ENCODE assay signal across 2 cellular contexts in the genomic region with DNA sequence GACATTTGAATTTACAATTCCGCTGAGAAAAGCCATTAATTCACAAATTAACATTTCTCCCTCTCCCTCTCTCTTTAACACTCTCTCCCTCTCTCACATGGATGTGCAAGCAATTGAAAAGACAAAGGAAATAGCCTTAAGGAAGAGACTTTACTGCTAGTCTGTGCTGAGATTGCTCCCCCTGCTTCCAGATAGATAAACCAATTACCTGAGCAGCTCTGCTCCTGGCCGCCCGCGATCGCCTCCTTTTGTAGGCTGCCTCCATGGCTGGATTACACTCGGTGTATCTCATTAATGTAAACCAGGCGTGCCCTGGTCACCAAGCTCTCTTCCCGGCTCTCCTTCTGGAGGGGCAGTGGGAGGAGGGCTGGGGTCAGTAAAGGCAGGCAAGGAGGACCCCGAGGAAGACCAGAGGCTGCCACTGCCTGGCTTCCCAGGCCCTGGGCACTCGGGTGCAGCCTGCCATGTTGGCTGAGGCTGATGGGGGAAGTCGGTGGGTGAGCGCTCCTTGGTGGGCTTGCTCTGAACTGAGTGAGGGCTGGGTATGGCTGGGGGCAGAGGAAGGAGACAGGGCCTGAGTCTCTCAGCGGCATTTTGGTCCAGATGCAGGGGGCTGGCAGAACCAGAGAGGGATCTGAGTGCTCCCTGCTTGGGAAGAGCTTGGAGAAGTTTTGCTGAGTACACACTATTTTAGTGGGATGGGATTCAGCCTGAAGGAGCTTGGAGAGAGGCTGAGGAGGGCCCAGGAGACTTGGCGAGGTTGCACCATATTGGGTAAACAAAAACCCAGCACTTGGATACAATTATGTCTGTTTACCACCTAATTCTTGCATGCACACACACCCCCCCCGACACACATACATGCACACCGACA.
TF ChIP-seq lines count a peak whose summit lies in the region.

No MANE protein-coding gene starts in this region.

TF ChIP-seq in HepG2, 621 proteins besides CTCF, POLR2A, EP300 and RAD21:
- TF ChIP-seq MAFK (conservative IDR thresholded peaks at IDR 0.05 in 1 of 2, IDR thresholded peaks at IDR 0.05 in 1 of 2; ENCODE audit: low read length in 2 of 2) (peak; percentile 55 to 72), ZNF878 (CRISPR knock-in tag; IDR thresholded peaks at IDR 0.05) (no peak)

TF ChIP-seq in K562, 482 proteins besides CTCF, POLR2A, EP300 and RAD21:
- TF ChIP-seq FOXK1 (CRISPR knock-in tag; IDR thresholded peaks at IDR 0.05; ENCODE audit: borderline replicate concordance) (no peak), MAFG (tag; conservative IDR thresholded peaks at IDR 0.05) (0 out of 2 replicates have a peak, but pooled peaks have one; percentile 30), C11orf30 (IDR thresholded peaks at IDR 0.05; ENCODE audit: low read depth) (0 out of 2 replicates have a peak, but pooled peaks have one; percentile 28), ZNF316 (IDR thresholded peaks at IDR 0.05) (peak; percentile 41; the same call in 1 of the 2 replicates)
